ENCODE assay signal across 11 cellular contexts in genomic region chr6:26436018-26436417, GRCh38.
"Had no signal": no experiment of that assay in that cellular context is flagged by ENCODE, and none has a peak within 500 bp of the region (broad histone marks: within the 10 kb centered on the region; RNA-seq: fewer than 3 reads in every experiment).

No MANE protein-coding gene starts in this region.

- H3K4me3 ChIP-seq: GM23248, GM23338, HAP-1 had no signal

- FAIRE-seq: H1, H54 had no signal

- H3K9ac ChIP-seq: GM23248 had no signal

- DNase-seq: GM23248, GOT3, H7, H9, HCEC 1CT, HFFc6 had no signal

- ATAC-seq: GM23338, HCT116 had no signal

- H3K4me2 ChIP-seq: GM23338 had no signal

- H2AFZ ChIP-seq: GM23248, GM23338 had no signal

- H3K9me3 ChIP-seq: HAP-1 had no signal

- H3K27ac ChIP-seq: GM23248 had no signal
